5 cellular contexts compared by ENCODE assay signal in genomic region chr17:60092890-60093493, GRCh38. TPM values are rescaled to one million over a fixed set of nuclear protein-coding genes. Genes with fewer than 3 reads are reported as not detected.
"Had no signal": no experiment of that assay in that cellular context is flagged by ENCODE, and none has a peak within 500 bp of the region (broad histone marks: within the 10 kb centered on the region; RNA-seq: fewer than 3 reads in every experiment).

No MANE protein-coding gene starts in this region.

RNA-seq across cellular contexts. Expression of gene CA4, which starts 56.8 kb away (rescaled TPM):
- total RNA-seq: activated CD4-positive, alpha-beta T cell treated with anti-CD3 and anti-CD28 coated beads, Interleukin-2, amount 10 ng/mL, durations not matched to agents 7 days and 5 days; activated CD8-positive, alpha-beta memory T cell treated with anti-CD3 and anti-CD28 coated beads, Interleukin-2, amount 10 ng/mL, durations not matched to agents 7 days and 5 days; activated CD8-positive, alpha-beta T cell treated with anti-CD3 and anti-CD28 coated beads for 36 hours; fibroblast of lung had no signal
- polyA plus RNA-seq: fibroblast of lung, keratinocyte had no signal
